Comparison of ENCODE assay signal across 9 cellular contexts in genomic region chr17:42408076-42408475, GRCh38. TPM values are rescaled to one million over a fixed set of nuclear protein-coding genes. Genes with fewer than 3 reads are reported as not detected.
DNase-seq lines count a peak whose midpoint lies in the region; ATAC-seq and TF ChIP-seq lines count a peak whose summit lies in the region.
"Had no signal": no experiment of that assay in that cellular context is flagged by ENCODE, and none has a peak within 500 bp of the region (broad histone marks: within the 10 kb centered on the region; RNA-seq: fewer than 3 reads in every experiment).

No MANE protein-coding gene starts in this region.

- intact Hi-C loops in MCF 10A (cut with micrococcal nuclease) = no loop called here
- intact Hi-C loops in left ventricle myocardium superior (cut with micrococcal nuclease) = loop anchor here (10.0 kb wide), 1 partner anchor 83 kb away; no protein-coding TSS in a partner anchor
- intact Hi-C loops in prostate gland (cut with DNase I) = no loop called here

- H3K4me1 Mint-ChIP-seq in MCF 10A (ENCODE audit: insufficient read depth, unreplicated experiment) = peaks cover 38% of the 10 kb centered on the region

- peak overlapping the region; percentile 96 for H3K27ac Mint-ChIP-seq in MCF 10A (ENCODE audit: low read depth, unreplicated experiment)

- H3K9me3 Mint-ChIP-seq in MCF 10A (ENCODE audit: unreplicated experiment) = no peaks in the 10 kb centered on the region

- DNase-seq in COLO829 (ENCODE audit: low spot score) (peak; percentile 58), MCF 10A (ENCODE audit: unreplicated experiment) (no peak), left ventricle myocardium superior (peak; percentile 57), prostate gland (ENCODE audit: low spot score) (no peak), COLO668 (lab: John Stamatoyannopoulos, UW; ENCODE audit: unreplicated experiment) (no peak), NCI-H1105 treated with DMSO at 0.1 percent for 48 hours (lab: John Stamatoyannopoulos, UW) (no peak), GM19240 (ENCODE audit: insufficient read length, low spot score) (no peak)

- WGBS in prostate gland = 41% methylated on average over 2 of the region's 2 CpGs

- peaks cover 11 to 13% of the 10 kb centered on the region in 2 donors for H3K36me3 ChIP-seq in prostate gland

- ATAC-seq in left ventricle myocardium superior (peak; percentile 44), GM21576 (IDR thresholded peaks at IDR 0.05; ENCODE audit: unreplicated experiment) (no peak)

- no peaks in the 10 kb centered on the region for H3K9me3 ChIP-seq in prostate gland

- H3K27me3 Mint-ChIP-seq in MCF 10A (ENCODE audit: insufficient read depth, unreplicated experiment) = no peaks in the 10 kb centered on the region

- H3K36me3 Mint-ChIP-seq in MCF 10A (ENCODE audit: insufficient read depth, unreplicated experiment) = peaks cover 47% of the 10 kb centered on the region

- no peaks in the 10 kb centered on the region for H3K27me3 ChIP-seq in prostate gland (replicated peaks; ENCODE audit: insufficient read depth)

- BruUV-seq in MCF 10A (replicated peaks; lab: Mats Ljungman, UMichigan) = no TSS peak

- peak overlapping the region; percentile 76 to 77 for H3K27ac ChIP-seq in prostate gland
- H3K27ac ChIP-seq: SK-N-MC had no signal

- CTCF ChIA-PET in MCF 10A (lab: Yijun Ruan, JAX) = interaction anchor here (0.6 to 2.9 kb wide), 10 partner anchors 11 to 413 kb away, joined by 3 to 18 read pairs (median 6); partner anchors contain the start of genes CAVIN1 and STAT3

- POLR2A ChIA-PET in MCF 10A (lab: Yijun Ruan, JAX) = interaction anchor here (0.6 to 9.3 kb wide), 14 partner anchors 9 to 134 kb away, joined by 3 to 273 read pairs (median 6); partner anchors contain the start of genes CAVIN1 and STAT3

- TF ChIP-seq CTCF in MCF 10A (IDR thresholded peaks at IDR 0.05; ENCODE audit: unreplicated experiment) = no peak
- TF ChIP-seq CTCF in prostate gland (IDR thresholded peaks at IDR 0.05) = no peak

- H3K4me1 ChIP-seq in prostate gland (replicated peaks) = peaks cover 18% of the 10 kb centered on the region

- H3K4me3 Mint-ChIP-seq in MCF 10A (ENCODE audit: unreplicated experiment) = peak overlapping the region; percentile 10

- no peak for TF ChIP-seq POLR2A in prostate gland (IDR thresholded peaks at IDR 0.05)

- no peak overlapping the region for H3K4me3 ChIP-seq in prostate gland
- H3K4me3 ChIP-seq: SK-N-MC had no signal

RNA-seq across cellular contexts. Expression of gene CAVIN1, which starts 15.0 kb away (rescaled TPM):
- total RNA-seq in MCF 10A (2022) (137 and 143 TPM in 2 replicates), left ventricle myocardium superior (216 TPM), prostate gland (100 to 1,000 TPM; 214 to 220 TPM)

RNA-seq across cellular contexts. Expression of gene STAT3, which starts 19.8 kb away (rescaled TPM):
- total RNA-seq in MCF 10A (2022) (89.2 and 115 TPM in 2 replicates), left ventricle myocardium superior (146 TPM), prostate gland (100 to 1,000 TPM; 188 to 230 TPM)

RNA-seq across cellular contexts. Expression of gene ATP6V0A1, which starts 50.6 kb away (rescaled TPM):
- 56.0 and 60.5 TPM in 2 replicates for total RNA-seq in MCF 10A (2022)
- 33.2 TPM for total RNA-seq in left ventricle myocardium superior
- total RNA-seq in prostate gland = 10 to 100 TPM; 78.0 to 80.3 TPM

Comparison
In these comparisons a context has a peak if more than half of its experiments do, and no peak if none do; other contexts are left out.
1. DNase-seq: peak in COLO829 (single experiment) and left ventricle myocardium superior (single experiment); none in MCF 10A (single experiment), prostate gland (single experiment), COLO668 (single experiment), NCI-H1105 treated with DMSO at 0.1 percent for 48 hours (single experiment) and GM19240 (single experiment).